9 cellular contexts compared by ENCODE assay signal in the genomic region with DNA sequence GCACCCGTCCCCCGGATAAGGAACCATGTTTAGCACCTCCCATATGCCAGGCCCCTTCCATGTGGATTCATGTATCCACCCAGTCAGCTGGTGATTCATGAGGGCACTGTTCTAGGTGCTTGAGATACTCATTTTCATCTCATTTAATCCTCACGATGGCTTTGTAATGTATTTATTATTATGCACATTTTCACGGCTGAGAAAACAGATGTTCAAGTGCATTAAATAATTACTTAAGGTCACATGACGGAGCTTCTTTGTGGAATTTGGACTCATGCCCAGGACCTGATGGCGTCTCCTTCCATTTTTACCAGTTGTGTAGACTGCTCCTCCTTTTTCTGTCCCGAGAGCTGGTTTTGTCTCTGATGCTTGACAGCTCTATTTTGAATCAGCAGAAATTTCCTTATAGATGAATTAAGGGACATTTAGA.
DNase-seq lines count a peak whose midpoint lies in the region; ATAC-seq and TF ChIP-seq lines count a peak whose summit lies in the region.
"Had no signal": no experiment of that assay in that cellular context is flagged by ENCODE, and none has a peak within 500 bp of the region (broad histone marks: within the 10 kb centered on the region; RNA-seq: fewer than 3 reads in every experiment).

No MANE protein-coding gene starts in this region.

- intact Hi-C loops in right lobe of liver (cut with DNase I): no loop called here

- H3K27me3 Mint-ChIP-seq in brain: peaks cover 4% of the 10 kb centered on the region
- H3K27me3 Mint-ChIP-seq: CD4-positive, CD25-positive, alpha-beta regulatory T cell had no signal

- CTCF ChIA-PET in AG04450 (lab: Charles Lee) (interaction anchor here (1.3 to 2.4 kb wide), 2 partner anchors 19 to 53 kb away, joined by 8 read pairs; no protein-coding TSS in a partner anchor), RWPE1 (lab: Yijun Ruan, JAX) (interaction anchor here (0.7 to 1.8 kb wide), 2 partner anchors 19 to 1716 kb away, joined by 3 to 5 read pairs; no protein-coding TSS in a partner anchor)

- H3K9me3 Mint-ChIP-seq in brain: no peaks in the 10 kb centered on the region
- H3K9me3 Mint-ChIP-seq: CD4-positive, CD25-positive, alpha-beta regulatory T cell had no signal

- H3K27me3 ChIP-seq in AG04450 (ENCODE audit: control insufficient read depth, insufficient read depth, low read length) (no peaks in the 10 kb centered on the region), right lobe of liver (no peaks in the 10 kb centered on the region)

- POLR2A ChIA-PET in AG04450 (lab: Yijun Ruan, JAX): interaction anchor here (0.5 to 1.4 kb wide), 3 partner anchors 23 to 57 kb away, joined by 4 to 10 read pairs (median 5); no protein-coding TSS in a partner anchor
- POLR2A ChIA-PET in RWPE1 (lab: Yijun Ruan, JAX; ENCODE audit: low non-redundant PET): no interaction called here

- H3K36me3 Mint-ChIP-seq in brain: peaks cover 14% of the 10 kb centered on the region

- H3K4me3 Mint-ChIP-seq in brain: peak overlapping the region in 3 of 5 experiments; percentile 49 to 67 (median 51)
- H3K4me3 Mint-ChIP-seq: CD4-positive, CD25-positive, alpha-beta regulatory T cell had no signal

- peaks cover 0 to 33% (median 7%) of the 10 kb centered on the region in 4 donors for H3K4me1 ChIP-seq in right lobe of liver

- TF ChIP-seq CTCF in AG04450 (IDR thresholded peaks at IDR 0.05; ENCODE audit: low read depth, low read length) (no peak), brain (conservative IDR thresholded peaks at IDR 0.05) (no peak), right lobe of liver (IDR thresholded peaks at IDR 0.05) (no peak), RWPE1 (conservative IDR thresholded peaks at IDR 0.05; ENCODE audit: low read depth) (no peak)

- ATAC-seq in right lobe of liver (peak; percentile 13 to 47 (median 28)), GM21737 (IDR thresholded peaks at IDR 0.05; ENCODE audit: unreplicated experiment) (no peak)

- H3K27ac ChIP-seq in AG04450 (ENCODE audit: low read depth, low read length) (no peak overlapping the region), right lobe of liver (peak overlapping the region in 2 of 3 donors; percentile 4 to 20), RWPE1 (no peak overlapping the region)

- 24% methylated on average over 7 of the region's 7 CpGs for WGBS in right lobe of liver (ENCODE audit: insufficient coverage, low coverage, low lambda C conversion rate, missing lambda C conversion rate)

- H3K4me1 Mint-ChIP-seq in brain: peaks cover 98% of the 10 kb centered on the region

- H3K4me3 ChIP-seq in AG04450 (ENCODE audit: low read depth, low read length): no peak overlapping the region
- no peak overlapping the region for H3K4me3 ChIP-seq in right lobe of liver

- peak overlapping the region; percentile 50 to 95 (median 83) for H3K27ac Mint-ChIP-seq in brain

- DNase-seq in AG04450 (ENCODE audit: low read depth, low spot score): peak; percentile 59
- peak; percentile 96 for DNase-seq in NCI-H2029 (lab: John Stamatoyannopoulos, UW)
- peak in 1 of 3 donors; percentile 44 for DNase-seq in right lobe of liver
- no peak for DNase-seq in T-helper 2 cell
- DNase-seq in RWPE1 (ENCODE audit: low spot score): no peak
- no peak for DNase-seq in activated gamma-delta T cell (lab: John Stamatoyannopoulos, UW)
- DNase-seq: CD4-positive, CD25-positive, alpha-beta regulatory T cell had no signal

- no peaks in the 10 kb centered on the region for H3K9me3 ChIP-seq in AG04450 (ENCODE audit: control insufficient read depth, insufficient read depth, low read length)
- no peaks in the 10 kb centered on the region for H3K9me3 ChIP-seq in right lobe of liver

- TF ChIP-seq POLR2A in right lobe of liver (IDR thresholded peaks at IDR 0.05): no peak

- no peaks in the 10 kb centered on the region for H3K36me3 ChIP-seq in right lobe of liver

Comparison
In these comparisons a context has a peak if more than half of its experiments do, and no peak if none do; other contexts are left out.
1. DNase-seq: peak in AG04450 (single experiment) and NCI-H2029 (single experiment); none in T-helper 2 cell (0 of 5), RWPE1 (single experiment) and activated gamma-delta T cell (single experiment).
2. H3K27ac ChIP-seq: peak in right lobe of liver (2 of 3); none in AG04450 (single experiment) and RWPE1 (single experiment).